Comparison of ENCODE assay signal across 9 cellular contexts in the genomic region with DNA sequence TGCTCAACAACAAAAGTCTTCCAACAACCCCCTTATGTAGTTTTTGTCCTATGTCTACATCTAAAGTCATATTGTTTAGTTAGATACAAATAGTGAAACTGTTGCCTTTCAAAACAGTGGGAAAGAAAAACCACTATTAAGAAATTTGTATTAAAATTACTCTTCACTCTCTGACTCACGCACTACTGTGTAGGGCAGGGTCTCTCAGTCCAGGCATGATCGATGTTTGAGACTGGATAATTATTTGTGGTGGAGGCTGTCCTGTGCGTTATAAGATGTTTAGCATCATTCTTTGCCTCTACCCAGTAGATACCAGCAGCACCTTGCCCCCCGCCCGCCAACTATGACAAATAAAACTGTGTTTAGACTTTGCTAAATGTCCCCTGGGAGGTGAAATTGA.
"Had no signal": no experiment of that assay in that cellular context is flagged by ENCODE, and none has a peak within 500 bp of the region (broad histone marks: within the 10 kb centered on the region; RNA-seq: fewer than 3 reads in every experiment).

No MANE protein-coding gene starts in this region.

- H3K9me3 ChIP-seq: HAP-1 had no signal

- H3K4me3 ChIP-seq: GM23248, GM23338, HAP-1 had no signal

- H3K4me3 Mint-ChIP-seq: GM23338, H9, HFFc6 had no signal

- H3K27ac Mint-ChIP-seq: GM23338, H9, HFFc6 had no signal

- H3K4me2 ChIP-seq: GM23338 had no signal

- H2AFZ ChIP-seq: GM23338 had no signal

- H3K9ac ChIP-seq: GM23248 had no signal

- H3K27ac ChIP-seq: GM23248 had no signal

- ATAC-seq: GM23338, HCT116 had no signal

- H3K36me3 ChIP-seq: HAP-1 had no signal

- H3K4me1 ChIP-seq: HAP-1 had no signal

- H3K9me3 Mint-ChIP-seq: GM23338, H9, HFFc6 had no signal

- DNase-seq: GM23248, GOT3, H7, H9, HCEC 1CT, HFFc6 had no signal
